ENCODE assay signal across 8 cellular contexts in the genomic region with DNA sequence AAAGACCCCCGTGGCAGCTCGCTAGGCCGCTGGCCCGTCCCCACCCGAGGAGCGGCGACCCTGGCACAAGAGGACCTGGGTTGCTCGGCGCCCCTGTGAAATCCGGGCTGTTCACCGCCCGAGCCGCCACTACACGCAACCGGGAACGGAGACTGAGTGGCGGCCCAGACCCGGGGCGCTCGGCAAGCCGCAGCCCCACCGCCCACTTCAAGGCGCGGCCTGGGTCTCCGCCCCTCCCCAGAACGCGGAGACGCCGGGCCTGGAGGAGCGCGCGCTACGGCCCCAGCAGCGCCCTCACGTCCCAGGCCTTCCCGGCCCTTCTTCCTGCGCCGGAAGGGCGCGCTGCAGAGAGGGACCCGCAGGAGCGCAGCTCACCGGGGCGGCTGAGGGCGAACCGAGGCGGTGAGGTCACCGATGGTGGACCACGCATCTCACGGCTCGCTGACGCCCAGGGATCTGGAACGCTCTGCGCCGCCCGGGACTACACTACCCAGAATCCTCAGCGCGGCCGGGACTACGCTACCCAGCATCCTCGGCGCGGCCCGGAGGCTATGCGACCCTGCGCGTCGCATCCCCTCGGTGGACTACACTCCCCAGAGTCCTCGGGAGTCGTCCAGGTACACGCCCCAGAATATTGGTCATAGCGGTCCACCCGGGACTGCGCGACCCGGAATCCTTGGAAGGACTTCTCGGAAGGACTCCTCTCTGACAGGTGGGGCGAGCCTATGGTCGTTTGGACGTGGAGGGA. TPM values are rescaled to one million over a fixed set of nuclear protein-coding genes. Genes with fewer than 3 reads are reported as not detected.
A peak's percentile ranks its signal among the peaks of the same experiment; 100 is the strongest.
DNase-seq lines count a peak whose midpoint lies in the region; ATAC-seq and TF ChIP-seq lines count a peak whose summit lies in the region.

A gene (minus strand): TSS at position 470 of the 748 bp plus-strand sequence. CDS start 10,436 bp downstream, outside the sequence.

- peak within 1 kb of the TSS; percentile 92 for H3K27ac ChIP-seq in upper lobe of right lung

- intact Hi-C loops in T-helper 1 cell treated with Interleukin-12 subunit alpha and Interleukin-12 subunit beta and Interleukin-4 antibody, amounts not matched to agents 30 ng/mL and 1 ng/mL, for 36 hours (cut with micrococcal nuclease): loop anchor here (1.0 to 5.0 kb wide), 5 partner anchors 10 to 304 kb away; a partner anchor contains a TSS
- intact Hi-C loops in left cardiac atrium (cut with DNase I): loop anchor here in 1 of 2 donors (10.0 kb wide), 1 partner anchor 72 kb away; a partner anchor contains a TSS
- intact Hi-C loops in posterior vena cava (cut with DNase I): no loop called here
- intact Hi-C loops in upper lobe of right lung (cut with DNase I): no loop called here

- H3K27me3 ChIP-seq in upper lobe of right lung: no peaks in the 10 kb centered on the region

- H3K9me3 ChIP-seq in upper lobe of right lung: no peaks in the 10 kb centered on the region

- in situ Hi-C loops in GM13976 (cut with MboI; ENCODE audit: low sequenced_read_pairs, unreplicated experiment): loop anchor here (25.0 kb wide), 1 partner anchor 166 kb away; no protein-coding TSS in a partner anchor

- DNase-seq in GM13976 (ENCODE audit: low spot score): peak; percentile 94
- DNase-seq in NCI-H146 treated with DMSO at 0.1 percent for 48 hours (lab: John Stamatoyannopoulos, UW; ENCODE audit: unreplicated experiment): peak; percentile 93
- DNase-seq in amniotic epithelial cell (ENCODE audit: low read depth): peak; percentile 92
- peak; percentile 98 for DNase-seq in left cardiac atrium
- DNase-seq in posterior vena cava (ENCODE audit: low spot score): peak; percentile 98
- peak; percentile 97 for DNase-seq in upper lobe of right lung

- TF ChIP-seq CTCF in GM13976 (IDR thresholded peaks at IDR 0.05; ENCODE audit: borderline replicate concordance, control extremely low read depth, extremely low read depth, insufficient read depth, missing control alignments) (no peak), upper lobe of right lung (IDR thresholded peaks at IDR 0.05) (peak; percentile 14)

- peaks cover 6% of the 10 kb centered on the region for H3K4me1 ChIP-seq in upper lobe of right lung

- H3K4me3 ChIP-seq in upper lobe of right lung: peak within 1 kb of the TSS; percentile 86

- H3K36me3 ChIP-seq in upper lobe of right lung: peaks cover 2% of the 10 kb centered on the region

- ATAC-seq in HG02870 (IDR thresholded peaks at IDR 0.05; ENCODE audit: unreplicated experiment) (peak; percentile 95), left cardiac atrium (peak; percentile 100), upper lobe of right lung (peak; percentile 100)

RNA-seq across cellular contexts. Expression of the gene that starts here (rescaled TPM):
- 19.0 and 19.4 TPM in 2 replicates for total RNA-seq in T-helper 1 cell treated with Interleukin-12 subunit alpha and Interleukin-12 subunit beta and Interleukin-4 antibody, amounts not matched to agents 30 ng/mL and 1 ng/mL, for 36 hours
- 1 to 10 TPM; 7.3 to 9.1 TPM for total RNA-seq in left cardiac atrium
- total RNA-seq in posterior vena cava: 10 to 100 TPM; 10.1 TPM
- 14.6 TPM for total RNA-seq in upper lobe of right lung

Comparison
In these comparisons a context has a peak if more than half of its experiments do, and no peak if none do; other contexts are left out.
1. Peak in every context shown above with its lines: DNase-seq, ATAC-seq, H3K4me3 ChIP-seq and H3K27ac ChIP-seq.